1 cellular context compared by ENCODE assay signal in the genomic region with DNA sequence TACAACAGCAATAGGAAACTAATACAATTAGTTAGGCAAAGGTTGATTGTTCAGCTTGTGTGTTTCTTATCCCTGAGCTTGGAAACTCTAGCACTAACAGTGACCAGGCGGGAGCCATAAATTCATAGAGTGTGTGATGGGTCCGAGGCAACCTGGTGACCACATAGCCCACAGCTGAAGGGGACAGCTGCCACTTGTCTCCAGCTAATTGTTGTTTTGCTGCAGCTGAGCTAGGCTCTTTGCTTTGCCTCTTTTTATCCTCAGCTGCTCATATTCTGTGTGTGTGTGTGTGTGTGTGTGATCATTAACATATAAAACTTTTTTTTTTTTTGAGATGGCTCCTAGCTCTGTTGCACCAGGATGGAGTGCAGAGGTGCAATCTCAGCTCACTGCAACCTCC.
TF ChIP-seq lines count a peak whose summit lies in the region.

No MANE protein-coding gene starts in this region.

TF ChIP-seq in HepG2, 621 proteins besides CTCF, POLR2A, EP300 and RAD21 (continued from another document):
- TF ChIP-seq, protein P1, sequence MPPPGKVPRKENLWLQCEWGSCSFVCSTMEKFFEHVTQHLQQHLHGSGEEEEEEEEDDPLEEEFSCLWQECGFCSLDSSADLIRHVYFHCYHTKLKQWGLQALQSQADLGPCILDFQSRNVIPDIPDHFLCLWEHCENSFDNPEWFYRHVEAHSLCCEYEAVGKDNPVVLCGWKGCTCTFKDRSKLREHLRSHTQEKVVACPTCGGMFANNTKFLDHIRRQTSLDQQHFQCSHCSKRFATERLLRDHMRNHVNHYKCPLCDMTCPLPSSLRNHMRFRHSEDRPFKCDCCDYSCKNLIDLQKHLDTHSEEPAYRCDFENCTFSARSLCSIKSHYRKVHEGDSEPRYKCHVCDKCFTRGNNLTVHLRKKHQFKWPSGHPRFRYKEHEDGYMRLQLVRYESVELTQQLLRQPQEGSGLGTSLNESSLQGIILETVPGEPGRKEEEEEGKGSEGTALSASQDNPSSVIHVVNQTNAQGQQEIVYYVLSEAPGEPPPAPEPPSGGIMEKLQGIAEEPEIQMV (CRISPR knock-in tag; IDR thresholded peaks at IDR 0.05; ENCODE audit: low read depth), result no peak
- TF ChIP-seq, protein P2, sequence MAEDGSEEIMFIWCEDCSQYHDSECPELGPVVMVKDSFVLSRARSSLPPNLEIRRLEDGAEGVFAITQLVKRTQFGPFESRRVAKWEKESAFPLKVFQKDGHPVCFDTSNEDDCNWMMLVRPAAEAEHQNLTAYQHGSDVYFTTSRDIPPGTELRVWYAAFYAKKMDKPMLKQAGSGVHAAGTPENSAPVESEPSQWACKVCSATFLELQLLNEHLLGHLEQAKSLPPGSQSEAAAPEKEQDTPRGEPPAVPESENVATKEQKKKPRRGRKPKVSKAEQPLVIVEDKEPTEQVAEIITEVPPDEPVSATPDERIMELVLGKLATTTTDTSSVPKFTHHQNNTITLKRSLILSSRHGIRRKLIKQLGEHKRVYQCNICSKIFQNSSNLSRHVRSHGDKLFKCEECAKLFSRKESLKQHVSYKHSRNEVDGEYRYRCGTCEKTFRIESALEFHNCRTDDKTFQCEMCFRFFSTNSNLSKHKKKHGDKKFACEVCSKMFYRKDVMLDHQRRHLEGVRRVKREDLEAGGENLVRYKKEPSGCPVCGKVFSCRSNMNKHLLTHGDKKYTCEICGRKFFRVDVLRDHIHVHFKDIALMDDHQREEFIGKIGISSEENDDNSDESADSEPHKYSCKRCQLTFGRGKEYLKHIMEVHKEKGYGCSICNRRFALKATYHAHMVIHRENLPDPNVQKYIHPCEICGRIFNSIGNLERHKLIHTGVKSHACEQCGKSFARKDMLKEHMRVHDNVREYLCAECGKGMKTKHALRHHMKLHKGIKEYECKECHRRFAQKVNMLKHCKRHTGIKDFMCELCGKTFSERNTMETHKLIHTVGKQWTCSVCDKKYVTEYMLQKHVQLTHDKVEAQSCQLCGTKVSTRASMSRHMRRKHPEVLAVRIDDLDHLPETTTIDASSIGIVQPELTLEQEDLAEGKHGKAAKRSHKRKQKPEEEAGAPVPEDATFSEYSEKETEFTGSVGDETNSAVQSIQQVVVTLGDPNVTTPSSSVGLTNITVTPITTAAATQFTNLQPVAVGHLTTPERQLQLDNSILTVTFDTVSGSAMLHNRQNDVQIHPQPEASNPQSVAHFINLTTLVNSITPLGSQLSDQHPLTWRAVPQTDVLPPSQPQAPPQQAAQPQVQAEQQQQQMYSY (CRISPR knock-in tag; IDR thresholded peaks at IDR 0.05), result no peak
- no peak for TF ChIP-seq SIN3B (IDR thresholded peaks at IDR 0.05; ENCODE audit: low read length)
- TF ChIP-seq ZNF232 (CRISPR knock-in tag; IDR thresholded peaks at IDR 0.05; ENCODE audit: borderline replicate concordance), result no peak
- TF ChIP-seq EZH2 (conservative IDR thresholded peaks at IDR 0.05; ENCODE audit: low read depth, low read length), result no peak
- no peak for TF ChIP-seq PAX8 (CRISPR knock-in tag; IDR thresholded peaks at IDR 0.05; ENCODE audit: borderline replicate concordance)
- no peak for TF ChIP-seq ZFP62 (CRISPR knock-in tag; IDR thresholded peaks at IDR 0.05)
